Comparison of ENCODE assay signal across 8 cellular contexts in the genomic region with DNA sequence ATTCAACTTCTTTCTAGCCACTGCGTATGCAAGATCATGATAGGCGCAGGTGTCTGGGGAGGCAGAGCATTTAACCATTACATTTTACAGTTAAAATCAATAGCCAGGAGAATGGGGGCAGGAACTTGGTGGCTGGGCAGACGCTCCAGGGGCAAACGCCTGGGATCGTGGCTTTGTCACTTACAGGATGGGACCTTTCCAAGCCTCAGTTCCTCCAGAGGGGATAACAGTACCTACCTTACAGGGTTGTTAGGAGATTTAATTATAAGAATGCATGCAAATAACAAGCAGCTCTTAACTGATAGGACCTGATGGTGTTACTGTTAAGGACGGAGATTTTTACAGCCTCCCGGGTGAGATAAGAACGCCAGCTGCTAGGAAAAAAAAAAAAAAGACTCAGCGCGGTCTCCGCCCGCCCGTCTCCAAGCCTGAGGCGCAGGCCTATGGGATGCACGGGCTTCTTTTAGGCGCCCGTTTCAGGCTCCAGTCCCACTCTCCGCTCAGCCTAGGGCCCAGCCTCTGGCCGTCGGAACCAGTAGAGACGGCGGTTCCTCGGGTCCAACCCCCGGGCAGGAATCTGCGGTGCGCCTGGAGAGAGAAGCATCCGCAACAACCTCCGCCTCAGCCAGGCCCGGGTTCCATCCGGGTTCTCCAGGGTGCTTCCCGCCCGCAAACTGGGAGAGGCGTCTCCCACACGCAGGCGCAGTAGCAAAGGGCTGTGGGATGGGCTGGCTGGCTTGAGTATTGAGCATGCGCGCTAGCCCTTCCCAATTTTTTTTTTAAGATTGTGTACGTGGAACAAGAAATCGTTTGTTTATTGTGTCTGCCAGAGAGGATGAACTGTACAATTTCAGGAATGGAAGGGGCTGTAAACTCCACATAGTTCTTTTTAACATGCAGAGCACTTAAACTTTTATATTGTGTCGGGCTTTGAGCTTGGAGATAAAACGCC. TPM values are rescaled to one million over a fixed set of nuclear protein-coding genes. Genes with fewer than 3 reads are reported as not detected.
DNase-seq lines count a peak whose midpoint lies in the region; ATAC-seq and TF ChIP-seq lines count a peak whose summit lies in the region.

A gene (minus strand): TSS at position 653 of the 952 bp plus-strand sequence. CDS start 4,564 bp downstream, outside the sequence.

- H3K36me3 ChIP-seq in left ventricle myocardium inferior, result peaks cover 35% of the 10 kb centered on the region

- H3K9me3 ChIP-seq in left ventricle myocardium inferior (replicated peaks), result no peaks in the 10 kb centered on the region

- intact Hi-C loops in left ventricle myocardium inferior (cut with micrococcal nuclease), result loop anchor here (10.0 kb wide), 1 partner anchor 375 kb away; no protein-coding TSS in a partner anchor

- peaks cover 11% of the 10 kb centered on the region for H3K36me3 Mint-ChIP-seq in progenitor cell of endocrine pancreas (ENCODE audit: insufficient read depth)

- no peaks in the 10 kb centered on the region for H3K9me3 Mint-ChIP-seq in progenitor cell of endocrine pancreas (ENCODE audit: low read depth)

- no peaks in the 10 kb centered on the region for H3K27me3 Mint-ChIP-seq in progenitor cell of endocrine pancreas

- TF ChIP-seq POLR2A in GM15510 (IDR thresholded peaks at IDR 0.05; ENCODE audit: borderline replicate concordance, extremely low read depth, insufficient read length), result peak; percentile 82

- DNase-seq in NCI-H146 (lab: John Stamatoyannopoulos, UW) (peak; percentile 92), T follicular helper cell (ENCODE audit: low read depth) (peak; percentile 39), amniotic stem cell (lab: John Stamatoyannopoulos, UW) (peak; percentile 84), left ventricle myocardium inferior (peak; percentile 90), progenitor cell of endocrine pancreas (ENCODE audit: low spot score, unreplicated experiment) (peak; percentile 79), ureter (ENCODE audit: low spot score) (peak; percentile 93)

- peak; percentile 80 for ATAC-seq in HG02884 (IDR thresholded peaks at IDR 0.05; ENCODE audit: unreplicated experiment)

- peaks cover 42% of the 10 kb centered on the region for H3K4me1 ChIP-seq in left ventricle myocardium inferior

- peaks cover 12% of the 10 kb centered on the region for H3K4me1 Mint-ChIP-seq in progenitor cell of endocrine pancreas (ENCODE audit: low read depth)

- no peaks in the 10 kb centered on the region for H3K27me3 ChIP-seq in left ventricle myocardium inferior (ENCODE audit: low read depth)

- peak within 1 kb of the TSS; percentile 90 for H3K27ac ChIP-seq in left ventricle myocardium inferior (replicated peaks)

- TF ChIP-seq CTCF in left ventricle myocardium inferior (IDR thresholded peaks at IDR 0.05; ENCODE audit: borderline replicate concordance), result no peak
- TF ChIP-seq CTCF in progenitor cell of endocrine pancreas (IDR thresholded peaks at IDR 0.05; ENCODE audit: unreplicated experiment), result no peak

- peak within 1 kb of the TSS; percentile 90 for H3K4me3 Mint-ChIP-seq in progenitor cell of endocrine pancreas (ENCODE audit: low read depth)

- H3K27ac Mint-ChIP-seq in progenitor cell of endocrine pancreas, result peak within 1 kb of the TSS; percentile 99

- peak within 1 kb of the TSS; percentile 73 for H3K4me3 ChIP-seq in left ventricle myocardium inferior

RNA-seq across cellular contexts. Expression of the gene that starts here (rescaled TPM):
- total RNA-seq in left ventricle myocardium inferior (4.9 TPM), progenitor cell of endocrine pancreas (6.5 and 7.0 TPM in 2 replicates), ureter (5.3 TPM)

Comparison
In these comparisons a context has a peak if more than half of its experiments do, and no peak if none do; other contexts are left out.
1. Peak in every context shown above with its lines: DNase-seq, ATAC-seq, H3K4me3 ChIP-seq and H3K27ac ChIP-seq.
2. DNase-seq: peak in every context shown above with its lines; median percentile 93 in ureter; 92 in NCI-H146; 90 in left ventricle myocardium inferior; 84 in amniotic stem cell; 79 in progenitor cell of endocrine pancreas; 39 in T follicular helper cell.